In genomic region chr15:78866824-78867223, GRCh38 we compare ENCODE assay signal across 23 cellular contexts. TPM values are rescaled to one million over a fixed set of nuclear protein-coding genes. Genes with fewer than 3 reads are reported as not detected.
"Had no signal": no experiment of that assay in that cellular context is flagged by ENCODE, and none has a peak within 500 bp of the region (broad histone marks: within the 10 kb centered on the region; RNA-seq: fewer than 3 reads in every experiment).

No MANE protein-coding gene starts in this region.

- DNase-seq: activated CD4-positive, alpha-beta memory T cell treated with anti-CD3 and anti-CD28 coated beads, Interleukin-2, amount 10 ng/mL, durations not matched to agents 7 days and 5 days; activated CD4-positive, alpha-beta T cell treated with anti-CD3 and anti-CD28 coated beads for 1 hour; activated CD4-positive, alpha-beta T cell treated with anti-CD3 and anti-CD28 coated beads, Interleukin-2, amount 10 ng/mL, durations not matched to agents 7 days and 5 days; activated gamma-delta T cell; activated naive CD4-positive, alpha-beta T cell treated with anti-CD3 and anti-CD28 coated beads, Interleukin-2, amount 10 ng/mL, durations not matched to agents 7 days and 5 days; activated naive CD8-positive, alpha-beta T cell treated with anti-CD3 and anti-CD28 coated beads, Interleukin-2, amount 10 ng/mL, durations not matched to agents 7 days and 5 days; activated T-cell treated with anti-CD3 and anti-CD28 coated beads, Interleukin-2, amount 50 U/mL, for 24 hours; brain microvascular endothelial cell; caudate nucleus; cortex of kidney; foreskin keratinocyte; heart right ventricle; kidney glomerular epithelial cell; left ventricle myocardium inferior; sigmoid colon; stimulated activated CD4-positive, alpha-beta T cell treated with anti-CD3 and anti-CD28 coated beads, Interleukin-15, amount 100 ng/mL, for 24 hours; stimulated activated CD4-positive, alpha-beta T cell treated with anti-CD3 and anti-CD28 coated beads, Interleukin-2, amount 100 ng/mL, for 24 hours; stimulated activated naive CD4-positive, alpha-beta T cell; T-helper 17 cell; T1000 had no signal

- H3K4me2 ChIP-seq: smooth muscle cell had no signal

- H3K27me3 ChIP-seq: ascending aorta, brain microvascular endothelial cell, foreskin keratinocyte, heart right ventricle, sigmoid colon, tibial nerve had no signal

- H3K36me3 ChIP-seq: ascending aorta, brain microvascular endothelial cell, heart right ventricle, left ventricle myocardium inferior, sigmoid colon, tibial nerve had no signal

- H3K4me3 ChIP-seq: ascending aorta, heart right ventricle, left ventricle myocardium inferior, sigmoid colon, smooth muscle cell, tibial nerve had no signal

- ATAC-seq: foreskin keratinocyte, heart right ventricle, T-helper 17 cell had no signal

- H3K4me1 ChIP-seq: ascending aorta, foreskin keratinocyte, left ventricle myocardium inferior, tibial nerve had no signal

- H3K27ac ChIP-seq: ascending aorta, brain microvascular endothelial cell, foreskin keratinocyte, heart right ventricle, left ventricle myocardium inferior, sigmoid colon, tibial nerve had no signal

- H3K9me3 ChIP-seq: ascending aorta, heart right ventricle, left ventricle myocardium inferior, sigmoid colon, tibial nerve had no signal

RNA-seq across cellular contexts. Expression of gene ADAMTS7, which starts 55.6 kb away (rescaled TPM):
- total RNA-seq: T-helper 17 cell had no signal
